2 cellular contexts compared by ENCODE assay signal in genomic region chr19:39077323-39077722, GRCh38.
TF ChIP-seq lines count a peak whose summit lies in the region.

No MANE protein-coding gene starts in this region.

TF ChIP-seq in HEK293, 187 proteins besides CTCF, POLR2A, EP300 and RAD21:
- no peak for TF ChIP-seq ZNF23 (tag by site-specific recombination; IDR thresholded peaks at IDR 0.05; ENCODE audit: borderline replicate concordance)
- TF ChIP-seq, protein P1, sequence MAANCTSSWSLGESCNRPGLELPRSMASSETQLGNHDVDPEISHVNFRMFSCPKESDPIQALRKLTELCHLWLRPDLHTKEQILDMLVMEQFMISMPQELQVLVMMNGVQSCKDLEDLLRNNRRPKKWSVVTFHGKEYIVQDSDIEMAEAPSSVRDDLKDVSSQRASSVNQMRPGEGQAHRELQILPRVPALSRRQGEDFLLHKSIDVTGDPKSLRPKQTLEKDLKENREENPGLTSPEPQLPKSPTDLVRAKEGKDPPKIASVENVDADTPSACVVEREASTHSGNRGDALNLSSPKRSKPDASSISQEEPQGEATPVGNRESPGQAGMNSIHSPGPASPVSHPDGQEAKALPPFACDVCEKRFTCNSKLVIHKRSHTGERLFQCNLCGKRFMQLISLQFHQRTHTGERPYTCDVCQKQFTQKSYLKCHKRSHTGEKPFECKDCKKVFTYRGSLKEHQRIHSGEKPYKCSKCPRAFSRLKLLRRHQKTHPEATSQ (tag by site-specific recombination; IDR thresholded peaks at IDR 0.05): peak; percentile 17; the same call in 1 of the 2 replicates
- TF ChIP-seq, protein P2, sequence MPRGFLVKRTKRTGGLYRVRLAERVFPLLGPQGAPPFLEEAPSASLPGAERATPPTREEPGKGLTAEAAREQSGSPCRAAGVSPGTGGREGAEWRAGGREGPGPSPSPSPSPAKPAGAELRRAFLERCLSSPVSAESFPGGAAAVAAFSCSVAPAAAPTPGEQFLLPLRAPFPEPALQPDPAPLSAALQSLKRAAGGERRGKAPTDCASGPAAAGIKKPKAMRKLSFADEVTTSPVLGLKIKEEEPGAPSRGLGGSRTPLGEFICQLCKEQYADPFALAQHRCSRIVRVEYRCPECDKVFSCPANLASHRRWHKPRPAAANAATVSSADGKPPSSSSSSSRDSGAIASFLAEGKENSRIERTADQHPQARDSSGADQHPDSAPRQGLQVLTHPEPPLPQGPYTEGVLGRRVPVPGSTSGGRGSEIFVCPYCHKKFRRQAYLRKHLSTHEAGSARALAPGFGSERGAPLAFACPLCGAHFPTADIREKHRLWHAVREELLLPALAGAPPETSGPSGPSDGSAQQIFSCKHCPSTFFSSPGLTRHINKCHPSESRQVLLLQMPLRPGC (tag by site-specific recombination; IDR thresholded peaks at IDR 0.05): 0 out of 2 replicates have a peak, but pooled peaks have one; percentile 18
TF ChIP-seq in HEK293: peak in this region for 2.

TF ChIP-seq in K562, 482 proteins besides CTCF, POLR2A, EP300 and RAD21 (continues in another document):
- TF ChIP-seq PPARD (CRISPR knock-in tag; IDR thresholded peaks at IDR 0.05) (no peak), SP2 (IDR thresholded peaks at IDR 0.05; ENCODE audit: extremely low read depth, low read depth, low read length, poor library complexity, severe bottlenecking) (no peak), BCOR (IDR thresholded peaks at IDR 0.05) (peak; percentile 92), CAMTA2 (CRISPR knock-in tag; conservative IDR thresholded peaks at IDR 0.05) (no peak), TCF7L2 (IDR thresholded peaks at IDR 0.05; ENCODE audit: low read depth, low read length) (no peak), C11orf30 (IDR thresholded peaks at IDR 0.05; ENCODE audit: low read depth) (no peak), THRB (CRISPR knock-in tag; conservative IDR thresholded peaks at IDR 0.05) (no peak), HNRNPUL1 (IDR thresholded peaks at IDR 0.05; ENCODE audit: low read length) (no peak), HBP1 (CRISPR knock-in tag; IDR thresholded peaks at IDR 0.05) (no peak), ZBTB49 (CRISPR knock-in tag; IDR thresholded peaks at IDR 0.05; ENCODE audit: borderline replicate concordance) (no peak), CBX5 (IDR thresholded peaks at IDR 0.05; ENCODE audit: borderline replicate concordance, low read depth) (no peak), BRD9 (IDR thresholded peaks at IDR 0.05; ENCODE audit: low read depth, partially characterized antibody) (no peak), EGR1 (conservative IDR thresholded peaks at IDR 0.05) (no peak), ZNF253 (CRISPR knock-in tag; conservative IDR thresholded peaks at IDR 0.05) (no peak), YY1 (IDR thresholded peaks at IDR 0.05; ENCODE audit: borderline replicate concordance in 1 of 3, control insufficient read depth in 1 of 3, extremely low read depth in 1 of 3, insufficient read depth in 3 of 3, insufficient read length in 1 of 3, insufficient replicate concordance in 2 of 3, low read depth in 1 of 3, low read length in 2 of 3) (no peak), ZNF408 (CRISPR knock-in tag; IDR thresholded peaks at IDR 0.05; ENCODE audit: low read depth) (no peak), GTF2F1 (IDR thresholded peaks at IDR 0.05; ENCODE audit: low read depth, low read length) (no peak), CBX1 (IDR thresholded peaks at IDR 0.05; ENCODE audit: low read depth) (peak; percentile 71; the same call in 1 of the 2 replicates), SMARCB1 (IDR thresholded peaks at IDR 0.05; ENCODE audit: insufficient read length, low read depth) (no peak), GABPB1 (CRISPR knock-in tag; IDR thresholded peaks at IDR 0.05) (no peak), ZNF431 (CRISPR knock-in tag; IDR thresholded peaks at IDR 0.05) (no peak), U2AF1 (optimal IDR thresholded peaks at IDR 0.05; ENCODE audit: low read depth, low read length) (no peak), SLC30A9 (CRISPR knock-in tag; IDR thresholded peaks at IDR 0.05) (no peak), SRSF9 (IDR thresholded peaks at IDR 0.05; ENCODE audit: borderline replicate concordance, low read depth, low read length) (no peak), GTF2A2 (tag; IDR thresholded peaks at IDR 0.05) (0 out of 2 replicates have a peak, but pooled peaks have one; percentile 18), CBFA2T2 (conservative IDR thresholded peaks at IDR 0.05) (no peak), TAF9B (IDR thresholded peaks at IDR 0.05; ENCODE audit: partially characterized antibody) (no peak), CLOCK (CRISPR knock-in tag; IDR thresholded peaks at IDR 0.05; ENCODE audit: borderline replicate concordance) (no peak)
- TF ChIP-seq, protein P3, sequence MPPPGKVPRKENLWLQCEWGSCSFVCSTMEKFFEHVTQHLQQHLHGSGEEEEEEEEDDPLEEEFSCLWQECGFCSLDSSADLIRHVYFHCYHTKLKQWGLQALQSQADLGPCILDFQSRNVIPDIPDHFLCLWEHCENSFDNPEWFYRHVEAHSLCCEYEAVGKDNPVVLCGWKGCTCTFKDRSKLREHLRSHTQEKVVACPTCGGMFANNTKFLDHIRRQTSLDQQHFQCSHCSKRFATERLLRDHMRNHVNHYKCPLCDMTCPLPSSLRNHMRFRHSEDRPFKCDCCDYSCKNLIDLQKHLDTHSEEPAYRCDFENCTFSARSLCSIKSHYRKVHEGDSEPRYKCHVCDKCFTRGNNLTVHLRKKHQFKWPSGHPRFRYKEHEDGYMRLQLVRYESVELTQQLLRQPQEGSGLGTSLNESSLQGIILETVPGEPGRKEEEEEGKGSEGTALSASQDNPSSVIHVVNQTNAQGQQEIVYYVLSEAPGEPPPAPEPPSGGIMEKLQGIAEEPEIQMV (tag; conservative IDR thresholded peaks at IDR 0.05; ENCODE audit: low read depth): no peak
- TF ChIP-seq, protein P4, sequence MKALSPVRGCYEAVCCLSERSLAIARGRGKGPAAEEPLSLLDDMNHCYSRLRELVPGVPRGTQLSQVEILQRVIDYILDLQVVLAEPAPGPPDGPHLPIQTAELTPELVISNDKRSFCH (CRISPR knock-in tag; IDR thresholded peaks at IDR 0.05): no peak
- TF ChIP-seq, protein P4 (tag; IDR thresholded peaks at IDR 0.05): no peak
- TF ChIP-seq, protein P5, sequence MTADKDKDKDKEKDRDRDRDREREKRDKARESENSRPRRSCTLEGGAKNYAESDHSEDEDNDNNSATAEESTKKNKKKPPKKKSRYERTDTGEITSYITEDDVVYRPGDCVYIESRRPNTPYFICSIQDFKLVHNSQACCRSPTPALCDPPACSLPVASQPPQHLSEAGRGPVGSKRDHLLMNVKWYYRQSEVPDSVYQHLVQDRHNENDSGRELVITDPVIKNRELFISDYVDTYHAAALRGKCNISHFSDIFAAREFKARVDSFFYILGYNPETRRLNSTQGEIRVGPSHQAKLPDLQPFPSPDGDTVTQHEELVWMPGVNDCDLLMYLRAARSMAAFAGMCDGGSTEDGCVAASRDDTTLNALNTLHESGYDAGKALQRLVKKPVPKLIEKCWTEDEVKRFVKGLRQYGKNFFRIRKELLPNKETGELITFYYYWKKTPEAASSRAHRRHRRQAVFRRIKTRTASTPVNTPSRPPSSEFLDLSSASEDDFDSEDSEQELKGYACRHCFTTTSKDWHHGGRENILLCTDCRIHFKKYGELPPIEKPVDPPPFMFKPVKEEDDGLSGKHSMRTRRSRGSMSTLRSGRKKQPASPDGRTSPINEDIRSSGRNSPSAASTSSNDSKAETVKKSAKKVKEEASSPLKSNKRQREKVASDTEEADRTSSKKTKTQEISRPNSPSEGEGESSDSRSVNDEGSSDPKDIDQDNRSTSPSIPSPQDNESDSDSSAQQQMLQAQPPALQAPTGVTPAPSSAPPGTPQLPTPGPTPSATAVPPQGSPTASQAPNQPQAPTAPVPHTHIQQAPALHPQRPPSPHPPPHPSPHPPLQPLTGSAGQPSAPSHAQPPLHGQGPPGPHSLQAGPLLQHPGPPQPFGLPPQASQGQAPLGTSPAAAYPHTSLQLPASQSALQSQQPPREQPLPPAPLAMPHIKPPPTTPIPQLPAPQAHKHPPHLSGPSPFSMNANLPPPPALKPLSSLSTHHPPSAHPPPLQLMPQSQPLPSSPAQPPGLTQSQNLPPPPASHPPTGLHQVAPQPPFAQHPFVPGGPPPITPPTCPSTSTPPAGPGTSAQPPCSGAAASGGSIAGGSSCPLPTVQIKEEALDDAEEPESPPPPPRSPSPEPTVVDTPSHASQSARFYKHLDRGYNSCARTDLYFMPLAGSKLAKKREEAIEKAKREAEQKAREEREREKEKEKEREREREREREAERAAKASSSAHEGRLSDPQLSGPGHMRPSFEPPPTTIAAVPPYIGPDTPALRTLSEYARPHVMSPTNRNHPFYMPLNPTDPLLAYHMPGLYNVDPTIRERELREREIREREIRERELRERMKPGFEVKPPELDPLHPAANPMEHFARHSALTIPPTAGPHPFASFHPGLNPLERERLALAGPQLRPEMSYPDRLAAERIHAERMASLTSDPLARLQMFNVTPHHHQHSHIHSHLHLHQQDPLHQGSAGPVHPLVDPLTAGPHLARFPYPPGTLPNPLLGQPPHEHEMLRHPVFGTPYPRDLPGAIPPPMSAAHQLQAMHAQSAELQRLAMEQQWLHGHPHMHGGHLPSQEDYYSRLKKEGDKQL (CRISPR knock-in tag; IDR thresholded peaks at IDR 0.05; ENCODE audit: borderline replicate concordance): no peak
- TF ChIP-seq, protein P6, sequence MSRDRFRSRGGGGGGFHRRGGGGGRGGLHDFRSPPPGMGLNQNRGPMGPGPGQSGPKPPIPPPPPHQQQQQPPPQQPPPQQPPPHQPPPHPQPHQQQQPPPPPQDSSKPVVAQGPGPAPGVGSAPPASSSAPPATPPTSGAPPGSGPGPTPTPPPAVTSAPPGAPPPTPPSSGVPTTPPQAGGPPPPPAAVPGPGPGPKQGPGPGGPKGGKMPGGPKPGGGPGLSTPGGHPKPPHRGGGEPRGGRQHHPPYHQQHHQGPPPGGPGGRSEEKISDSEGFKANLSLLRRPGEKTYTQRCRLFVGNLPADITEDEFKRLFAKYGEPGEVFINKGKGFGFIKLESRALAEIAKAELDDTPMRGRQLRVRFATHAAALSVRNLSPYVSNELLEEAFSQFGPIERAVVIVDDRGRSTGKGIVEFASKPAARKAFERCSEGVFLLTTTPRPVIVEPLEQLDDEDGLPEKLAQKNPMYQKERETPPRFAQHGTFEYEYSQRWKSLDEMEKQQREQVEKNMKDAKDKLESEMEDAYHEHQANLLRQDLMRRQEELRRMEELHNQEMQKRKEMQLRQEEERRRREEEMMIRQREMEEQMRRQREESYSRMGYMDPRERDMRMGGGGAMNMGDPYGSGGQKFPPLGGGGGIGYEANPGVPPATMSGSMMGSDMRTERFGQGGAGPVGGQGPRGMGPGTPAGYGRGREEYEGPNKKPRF (IDR thresholded peaks at IDR 0.05; ENCODE audit: low read depth, low read length): no peak
